In genomic region chr2:181673178-181673577, GRCh38 we compare ENCODE assay signal across 12 cellular contexts.
DNase-seq lines count a peak whose midpoint lies in the region; ATAC-seq and TF ChIP-seq lines count a peak whose summit lies in the region.
"Had no signal": no experiment of that assay in that cellular context is flagged by ENCODE, and none has a peak within 500 bp of the region (broad histone marks: within the 10 kb centered on the region; RNA-seq: fewer than 3 reads in every experiment).

No MANE protein-coding gene starts in this region.

- no peak for TF ChIP-seq RAD21 in Ishikawa (IDR thresholded peaks at IDR 0.05; ENCODE audit: low read depth)

- peak; percentile 44; the same call in 1 of the 2 replicates for TF ChIP-seq EP300 in Ishikawa (IDR thresholded peaks at IDR 0.05; ENCODE audit: borderline replicate concordance)

- ATAC-seq in GM19372 (IDR thresholded peaks at IDR 0.05; ENCODE audit: low read depth, unreplicated experiment), result peak; percentile 27
- no peak for ATAC-seq in HG03571 (IDR thresholded peaks at IDR 0.05; ENCODE audit: unreplicated experiment)

- DNase-seq in Ammon's horn (ENCODE audit: low spot score) (peak; percentile 49), NCI-H748 (lab: John Stamatoyannopoulos, UW; ENCODE audit: unreplicated experiment) (peak; percentile 96), OCI-M2 (lab: John Stamatoyannopoulos, UW; ENCODE audit: unreplicated experiment) (no peak), GDM1 (lab: John Stamatoyannopoulos, UW) (no peak)
- DNase-seq in NK-92 treated with Interleukin-12 subunit alpha and Interleukin-12 subunit beta, amount 100 ng/mL, for 24 hours (lab: John Stamatoyannopoulos, UW), result no peak
- DNase-seq: activated gamma-delta T cell treated with Interleukin-2 at 50 U/mL for 16 hours, KG1, naive B cell, Right ventricle myocardium superior had no signal

TF ChIP-seq in Ishikawa, 13 proteins besides CTCF, POLR2A, EP300 and RAD21:
- TF ChIP-seq TEAD4 (IDR thresholded peaks at IDR 0.05) (no peak), YY1 (IDR thresholded peaks at IDR 0.05; ENCODE audit: low read depth) (no peak), NFIC (IDR thresholded peaks at IDR 0.05) (peak; percentile 92), CREB1 (IDR thresholded peaks at IDR 0.05; ENCODE audit: low read depth) (no peak), USF1 (IDR thresholded peaks at IDR 0.05) (no peak), TCF12 (IDR thresholded peaks at IDR 0.05; ENCODE audit: low read depth) (peak; percentile 51; the same call in 1 of the 2 replicates), CEBPB (IDR thresholded peaks at IDR 0.05) (no peak), FOXM1 (IDR thresholded peaks at IDR 0.05; ENCODE audit: borderline replicate concordance, low read depth) (no peak)
- TF ChIP-seq, protein P1, sequence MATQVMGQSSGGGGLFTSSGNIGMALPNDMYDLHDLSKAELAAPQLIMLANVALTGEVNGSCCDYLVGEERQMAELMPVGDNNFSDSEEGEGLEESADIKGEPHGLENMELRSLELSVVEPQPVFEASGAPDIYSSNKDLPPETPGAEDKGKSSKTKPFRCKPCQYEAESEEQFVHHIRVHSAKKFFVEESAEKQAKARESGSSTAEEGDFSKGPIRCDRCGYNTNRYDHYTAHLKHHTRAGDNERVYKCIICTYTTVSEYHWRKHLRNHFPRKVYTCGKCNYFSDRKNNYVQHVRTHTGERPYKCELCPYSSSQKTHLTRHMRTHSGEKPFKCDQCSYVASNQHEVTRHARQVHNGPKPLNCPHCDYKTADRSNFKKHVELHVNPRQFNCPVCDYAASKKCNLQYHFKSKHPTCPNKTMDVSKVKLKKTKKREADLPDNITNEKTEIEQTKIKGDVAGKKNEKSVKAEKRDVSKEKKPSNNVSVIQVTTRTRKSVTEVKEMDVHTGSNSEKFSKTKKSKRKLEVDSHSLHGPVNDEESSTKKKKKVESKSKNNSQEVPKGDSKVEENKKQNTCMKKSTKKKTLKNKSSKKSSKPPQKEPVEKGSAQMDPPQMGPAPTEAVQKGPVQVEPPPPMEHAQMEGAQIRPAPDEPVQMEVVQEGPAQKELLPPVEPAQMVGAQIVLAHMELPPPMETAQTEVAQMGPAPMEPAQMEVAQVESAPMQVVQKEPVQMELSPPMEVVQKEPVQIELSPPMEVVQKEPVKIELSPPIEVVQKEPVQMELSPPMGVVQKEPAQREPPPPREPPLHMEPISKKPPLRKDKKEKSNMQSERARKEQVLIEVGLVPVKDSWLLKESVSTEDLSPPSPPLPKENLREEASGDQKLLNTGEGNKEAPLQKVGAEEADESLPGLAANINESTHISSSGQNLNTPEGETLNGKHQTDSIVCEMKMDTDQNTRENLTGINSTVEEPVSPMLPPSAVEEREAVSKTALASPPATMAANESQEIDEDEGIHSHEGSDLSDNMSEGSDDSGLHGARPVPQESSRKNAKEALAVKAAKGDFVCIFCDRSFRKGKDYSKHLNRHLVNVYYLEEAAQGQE (IDR thresholded peaks at IDR 0.05; ENCODE audit: low read depth), result no peak

Comparison
In these comparisons a context has a peak if more than half of its experiments do, and no peak if none do; other contexts are left out.
1. DNase-seq: peak in Ammon's horn (single experiment) and NCI-H748 (single experiment); none in OCI-M2 (single experiment), GDM1 (single experiment) and NK-92 treated with Interleukin-12 subunit alpha and Interleukin-12 subunit beta, amount 100 ng/mL, for 24 hours (single experiment).